19 cellular contexts compared by ENCODE assay signal in genomic region chr3:57066471-57066870, GRCh38. TPM values are rescaled to one million over a fixed set of nuclear protein-coding genes. Genes with fewer than 3 reads are reported as not detected.
DNase-seq lines count a peak whose midpoint lies in the region; FAIRE-seq and TF ChIP-seq lines count a peak whose summit lies in the region.
"Had no signal": no experiment of that assay in that cellular context is flagged by ENCODE, and none has a peak within 500 bp of the region (broad histone marks: within the 10 kb centered on the region; RNA-seq: fewer than 3 reads in every experiment).

No MANE protein-coding gene starts in this region.

- intact Hi-C loops in sigmoid colon (cut with DNase I) = loop anchor here (5.0 kb wide), 1 partner anchor 259 kb away; no protein-coding TSS in a partner anchor

- TF ChIP-seq POLR2A in sigmoid colon (IDR thresholded peaks at IDR 0.05) = no peak

- H3K36me3 Mint-ChIP-seq in brain = no peaks in the 10 kb centered on the region
- no peaks in the 10 kb centered on the region for H3K36me3 Mint-ChIP-seq in activated T-cell treated with anti-CD3 and anti-CD28 coated beads, Interleukin-2, amount 50 U/mL, for 24 hours (ENCODE audit: low read depth)

- H3K9me3 Mint-ChIP-seq in brain = peaks cover 3 to 9% (median 4%) of the 10 kb centered on the region in 5 experiments
- H3K9me3 Mint-ChIP-seq in activated T-cell treated with anti-CD3 and anti-CD28 coated beads, Interleukin-2, amount 50 U/mL, for 24 hours = no peaks in the 10 kb centered on the region
- H3K9me3 Mint-ChIP-seq: CD4-positive, alpha-beta T cell had no signal

- H3K9me3 ChIP-seq in BLaER1 (0 out of 2 replicates have a peak, but pooled peaks cover 7% of the 10 kb centered on the region), sigmoid colon (no peaks in the 10 kb centered on the region)

- peaks cover 80% of the 10 kb centered on the region for H3K4me1 ChIP-seq in BLaER1
- H3K4me1 ChIP-seq in sigmoid colon = peaks cover 0 to 74% (median 53%) of the 10 kb centered on the region in 4 donors

- FAIRE-seq in D721Med (lab: Jason Lieb, UNC) = no peak
- FAIRE-seq: GM12878, GM18507, H54 had no signal

- no peak overlapping the region for H3K4me3 Mint-ChIP-seq in brain
- H3K4me3 Mint-ChIP-seq in activated T-cell treated with anti-CD3 and anti-CD28 coated beads, Interleukin-2, amount 50 U/mL, for 24 hours = no peak overlapping the region
- H3K4me3 Mint-ChIP-seq: CD4-positive, alpha-beta T cell; IgD-negative memory B cell had no signal

- H3K4me1 Mint-ChIP-seq in brain = peaks cover 62% of the 10 kb centered on the region
- peaks cover 6% of the 10 kb centered on the region for H3K4me1 Mint-ChIP-seq in activated T-cell treated with anti-CD3 and anti-CD28 coated beads, Interleukin-2, amount 50 U/mL, for 24 hours (ENCODE audit: low read depth)

- no peaks in the 10 kb centered on the region for H3K27me3 Mint-ChIP-seq in brain
- peaks cover 16% of the 10 kb centered on the region for H3K27me3 Mint-ChIP-seq in activated T-cell treated with anti-CD3 and anti-CD28 coated beads, Interleukin-2, amount 50 U/mL, for 24 hours

- TF ChIP-seq EP300 in sigmoid colon (IDR thresholded peaks at IDR 0.05) = no peak

- H3K27me3 ChIP-seq in BLaER1 = no peaks in the 10 kb centered on the region
- no peaks in the 10 kb centered on the region for H3K27me3 ChIP-seq in sigmoid colon

- TF ChIP-seq CTCF in brain (conservative IDR thresholded peaks at IDR 0.05) (no peak), sigmoid colon (IDR thresholded peaks at IDR 0.05) (no peak), D721Med (IDR thresholded peaks at IDR 0.05; ENCODE audit: insufficient read depth, missing control alignments) (no peak)

- H4K20me1 ChIP-seq in BLaER1 = no peaks in the 10 kb centered on the region

- no peak overlapping the region for H3K27ac ChIP-seq in BLaER1
- H3K27ac ChIP-seq in sigmoid colon = peak overlapping the region in 3 of 4 donors; percentile 4 to 79 (median 75)
- H3K27ac ChIP-seq: GM23248 had no signal

- no peaks in the 10 kb centered on the region for H3K36me3 ChIP-seq in BLaER1
- no peaks in the 10 kb centered on the region for H3K36me3 ChIP-seq in sigmoid colon

- H3K4me3 ChIP-seq in BLaER1 (no peak overlapping the region), sigmoid colon (no peak overlapping the region)
- H3K4me3 ChIP-seq: GM12878, GM23248 had no signal

- 97 to 98% methylated on average over 6 of the region's 6 CpGs for WGBS in sigmoid colon, 2 donors

- peak overlapping the region in 3 of 5 experiments; percentile 71 to 87 (median 86) for H3K27ac Mint-ChIP-seq in brain
- no peak overlapping the region for H3K27ac Mint-ChIP-seq in activated T-cell treated with anti-CD3 and anti-CD28 coated beads, Interleukin-2, amount 50 U/mL, for 24 hours
- H3K27ac Mint-ChIP-seq: CD4-positive, alpha-beta T cell had no signal

- no peak overlapping the region for H3K9ac ChIP-seq in BLaER1
- H3K9ac ChIP-seq: GM23248 had no signal

- DNase-seq in M059J (ENCODE audit: low read depth) (peak; percentile 47), sigmoid colon (no peak), MV-4-11 (lab: John Stamatoyannopoulos, UW) (no peak), D721Med (ENCODE audit: insufficient read length, low spot score) (no peak)
- DNase-seq in activated T-cell treated with anti-CD3 and anti-CD28 coated beads, Interleukin-2, amount 50 U/mL, for 24 hours = no peak
- DNase-seq: 8988T; AML-193; C1 segment of cervical spinal cord; Calu3; CD4-positive, alpha-beta T cell; DMS79; GM23248 had no signal

- peak overlapping the region; percentile 73; the same call in 1 of the 2 replicates for H3K4me2 ChIP-seq in BLaER1

RNA-seq across cellular contexts. Expression of gene SPATA12, which starts 6.0 kb away (rescaled TPM):
- 0.07 TPM in 1 of 2 replicates, not detected in the other for total RNA-seq in M059J (2014; rRNA removed; shearing (Covaris generic))
- polyA plus RNA-seq in brain (ENCODE audit: insufficient read depth, low read depth, low replicate concordance) = not detected
- not detected for total RNA-seq in sigmoid colon
- polyA plus RNA-seq in sigmoid colon = under 1 TPM in 1 of 3 donors, not detected in 2; 0.26 TPM
- total RNA-seq: CD4-positive, alpha-beta T cell; G401; GM23248 had no signal
- polyA plus RNA-seq: GM23248, IgD-negative memory B cell had no signal
